ENCODE assay signal across 24 cellular contexts in the genomic region with DNA sequence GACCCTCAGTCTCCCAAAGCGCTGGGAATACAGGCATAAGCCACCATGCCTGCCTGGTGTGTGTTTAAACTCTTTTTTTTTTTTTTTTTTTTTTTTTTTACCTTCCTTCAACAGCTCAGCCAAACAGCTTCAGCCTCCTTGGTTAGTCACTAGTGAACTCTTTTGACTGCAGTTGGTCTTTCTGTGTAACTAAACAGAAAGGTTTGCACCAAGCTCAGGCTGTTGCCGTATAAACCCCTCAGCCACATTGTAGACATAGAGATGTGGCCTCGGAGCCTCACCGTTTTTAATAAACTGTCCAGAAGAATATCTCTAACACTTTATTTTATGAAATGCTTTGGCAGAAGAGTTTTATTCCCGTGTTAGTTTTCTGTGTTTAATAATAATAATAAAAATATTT.
DNase-seq lines count a peak whose midpoint lies in the region; ATAC-seq, FAIRE-seq and TF ChIP-seq lines count a peak whose summit lies in the region.
"Had no signal": no experiment of that assay in that cellular context is flagged by ENCODE, and none has a peak within 500 bp of the region (broad histone marks: within the 10 kb centered on the region; RNA-seq: fewer than 3 reads in every experiment).

No MANE protein-coding gene starts in this region.

- H3K4me1 ChIP-seq in right atrium auricular region (no peaks in the 10 kb centered on the region), endothelial cell of umbilical vein (ENCODE audit: control insufficient read depth, extremely low read depth, insufficient read depth, low read length) (no peaks in the 10 kb centered on the region), mesenchymal stem cell (ENCODE audit: control insufficient read depth, insufficient read depth, low read depth, low read length) (no peaks in the 10 kb centered on the region), aorta (ENCODE audit: control insufficient read depth in 1 of 2, insufficient read depth in 2 of 2, low read length in 2 of 2) (no peaks in the 10 kb centered on the region)
- H3K4me1 ChIP-seq: ascending aorta, stomach had no signal

- H4K20me1 ChIP-seq in endothelial cell of umbilical vein (replicated peaks; ENCODE audit: control insufficient read depth, extremely low read depth, insufficient read depth, low read length) = no peaks in the 10 kb centered on the region

- POLR2A ChIA-PET in endothelial cell of umbilical vein (lab: Charles Lee) = interaction anchor here (0.6 kb wide), 1 partner anchor 23 kb away, joined by 5 read pairs; no protein-coding TSS in a partner anchor

- H3K4me2 ChIP-seq in endothelial cell of umbilical vein (ENCODE audit: insufficient read depth, low read length) (no peak overlapping the region), mesenchymal stem cell (ENCODE audit: low read length, poor library complexity, severe bottlenecking) (no peak overlapping the region)

- no peak overlapping the region for H3K4ac ChIP-seq in mesenchymal stem cell (ENCODE audit: low read depth in 1 of 2, low read length in 2 of 2)

- H3K9ac ChIP-seq in endothelial cell of umbilical vein (replicated peaks; ENCODE audit: extremely low read depth, insufficient read depth, low read length) (no peak overlapping the region), mesenchymal stem cell (ENCODE audit: low read length) (peak overlapping the region; percentile 41)

- no peak overlapping the region for H3K18ac ChIP-seq in mesenchymal stem cell (ENCODE audit: low read depth in 1 of 2, low read length in 2 of 2)

- TF ChIP-seq POLR2A in endothelial cell of umbilical vein (IDR thresholded peaks at IDR 0.05; ENCODE audit: low read depth, low read length) = no peak

- peak; percentile 33 for FAIRE-seq in endothelial cell of umbilical vein (lab: Jason Lieb, UNC)
- FAIRE-seq: G401.6 had no signal

- no peak overlapping the region for H3K14ac ChIP-seq in mesenchymal stem cell (ENCODE audit: low read length in 2 of 2)

- intact Hi-C loops in Right ventricle myocardium superior (cut with DNase I) (loop anchor here (10.0 kb wide), 1 partner anchor 137 kb away; no protein-coding TSS in a partner anchor), endothelial cell of umbilical vein (cut with micrococcal nuclease) (no loop called here), aorta (cut with DNase I) (no loop called here)

- H3K23ac ChIP-seq in mesenchymal stem cell (ENCODE audit: low read length in 2 of 2) = no peak overlapping the region

- CTCF ChIA-PET in endothelial cell of umbilical vein (lab: Charles Lee) = interaction anchor here (0.6 to 2.3 kb wide), 4 partner anchors 12 to 446 kb away, joined by 3 to 9 read pairs (median 6); no protein-coding TSS in a partner anchor

- no CpG with 5 or more reads among the region's 5 CpGs for WGBS in mesenchymal stem cell
- WGBS in aorta, 2 donors = 15 to 20% methylated on average over 5 of the region's 5 CpGs

- no peak overlapping the region for H2BK120ac ChIP-seq in mesenchymal stem cell (ENCODE audit: low read depth, low read length)

- H3K9me3 ChIP-seq in right atrium auricular region (no peaks in the 10 kb centered on the region), endothelial cell of umbilical vein (replicated peaks; ENCODE audit: control insufficient read depth, insufficient read depth, low read length) (no peaks in the 10 kb centered on the region), mesenchymal stem cell (ENCODE audit: control insufficient read depth, low read length) (no peaks in the 10 kb centered on the region), aorta (ENCODE audit: control insufficient read depth, low read length) (no peaks in the 10 kb centered on the region)
- H3K9me3 ChIP-seq: ascending aorta, stomach had no signal

- no peak overlapping the region for H2BK15ac ChIP-seq in mesenchymal stem cell (ENCODE audit: low read depth, poor library complexity, severe bottlenecking)

- no peaks in the 10 kb centered on the region for H3K79me1 ChIP-seq in mesenchymal stem cell (replicated peaks; ENCODE audit: low read length, poor library complexity, severe bottlenecking)

- dilution Hi-C loops in endothelial cell of umbilical vein (cut with MboI; ENCODE audit: extremely low pct_ligation_motif_present, low sequenced_read_pairs) = no loop called here

- H3K27me3 ChIP-seq in right atrium auricular region (no peaks in the 10 kb centered on the region), endothelial cell of umbilical vein (ENCODE audit: control insufficient read depth in 2 of 2, insufficient read depth in 2 of 2, low read length in 2 of 2) (no peaks in the 10 kb centered on the region), mesenchymal stem cell (ENCODE audit: control insufficient read depth in 1 of 2, insufficient read depth in 1 of 2, low read length in 2 of 2) (no peaks in the 10 kb centered on the region), aorta (ENCODE audit: control insufficient read depth in 1 of 2, insufficient read depth in 2 of 2, low read length in 1 of 2) (no peaks in the 10 kb centered on the region)
- H3K27me3 ChIP-seq: ascending aorta, stomach had no signal

- no peak overlapping the region for H4K8ac ChIP-seq in mesenchymal stem cell (ENCODE audit: low read length)

- H2AK5ac ChIP-seq in mesenchymal stem cell (ENCODE audit: low read length, severe bottlenecking) = no peak overlapping the region

- no peaks in the 10 kb centered on the region for H3K79me2 ChIP-seq in endothelial cell of umbilical vein (ENCODE audit: control insufficient read depth, insufficient read depth, low read length)

- H2AFZ ChIP-seq in endothelial cell of umbilical vein (ENCODE audit: low read depth, low read length) (no peak overlapping the region), mesenchymal stem cell (ENCODE audit: low read depth, low read length) (no peak overlapping the region)

- no peak overlapping the region for H2BK5ac ChIP-seq in mesenchymal stem cell (ENCODE audit: low read depth, low read length, poor library complexity, severe bottlenecking)

- TF ChIP-seq CTCF in right atrium auricular region (IDR thresholded peaks at IDR 0.05) (no peak), endothelial cell of umbilical vein (IDR thresholded peaks at IDR 0.05; ENCODE audit: extremely low read depth in 1 of 2, insufficient read depth in 1 of 2, low read depth in 1 of 2, low read length in 2 of 2) (no peak)

- no peak overlapping the region for H4K91ac ChIP-seq in mesenchymal stem cell (ENCODE audit: low read length)

- no TSS peak for BruUV-seq in endothelial cell of umbilical vein (replicated peaks; lab: Mats Ljungman, UMichigan)

- no peaks in the 10 kb centered on the region for H3K9me1 ChIP-seq in endothelial cell of umbilical vein (replicated peaks; ENCODE audit: control insufficient read depth, extremely low read depth, insufficient read depth, low read length)

- no peak for DNase-seq in Right ventricle myocardium superior
- DNase-seq in right atrium auricular region (ENCODE audit: low spot score) = no peak
- peak; percentile 44 for DNase-seq in endothelial cell of umbilical vein (ENCODE audit: low read depth, low spot score)
- no peak for DNase-seq in mesenchymal stem cell
- no peak for DNase-seq in aorta
- no peak for DNase-seq in stimulated activated CD4-positive, alpha-beta T cell treated with anti-CD3 and anti-CD28 coated beads, Interleukin-4, amount 100 ng/mL, for 24 hours
- DNase-seq: 8988T; activated CD4-positive, alpha-beta memory T cell treated with anti-CD3 and anti-CD28 coated beads, Interleukin-2, amount 10 ng/mL, durations not matched to agents 7 days and 5 days; cerebellar nuclear complex; DMS153; GOT3; KBM-7; left colon; midbrain; naive thymus-derived CD8-positive, alpha-beta T cell; NCI-H1436; NCI-H2107; stomach; trophoblast cell had no signal

- H3K36me3 ChIP-seq in right atrium auricular region (no peaks in the 10 kb centered on the region), endothelial cell of umbilical vein (ENCODE audit: control insufficient read depth in 2 of 2, extremely low read depth in 1 of 2, insufficient read depth in 2 of 2, low read length in 2 of 2) (no peaks in the 10 kb centered on the region), mesenchymal stem cell (ENCODE audit: control insufficient read depth in 1 of 2, insufficient read depth in 2 of 2, low read depth in 1 of 2, low read length in 2 of 2) (peaks cover 0 to 4% of the 10 kb centered on the region in 2 experiments), aorta (ENCODE audit: control insufficient read depth in 1 of 2, insufficient read depth in 2 of 2, low read length in 1 of 2) (no peaks in the 10 kb centered on the region)
- H3K36me3 ChIP-seq: ascending aorta had no signal

- ATAC-seq in Right ventricle myocardium superior (ENCODE audit: poor library complexity) (peak; percentile 29), aorta (ENCODE audit: low FRiP score) (peak; percentile 48), GM21576 (IDR thresholded peaks at IDR 0.05; ENCODE audit: unreplicated experiment) (no peak), GM19324 (IDR thresholded peaks at IDR 0.05; ENCODE audit: low FRiP score, unreplicated experiment) (no peak)
- ATAC-seq: esophagus mucosa; left colon; naive thymus-derived CD8-positive, alpha-beta T cell had no signal

- H3K27ac ChIP-seq in right atrium auricular region (no peak overlapping the region), endothelial cell of umbilical vein (ENCODE audit: insufficient read depth, low read depth, low read length) (no peak overlapping the region), mesenchymal stem cell (ENCODE audit: low read length, poor library complexity, severe bottlenecking) (no peak overlapping the region), aorta (ENCODE audit: low read depth in 1 of 2, low read length in 2 of 2) (no peak overlapping the region)
- H3K27ac ChIP-seq: ascending aorta, stomach had no signal

- no peak overlapping the region for H3K4me3 ChIP-seq in right atrium auricular region
- no peak overlapping the region for H3K4me3 ChIP-seq in endothelial cell of umbilical vein (replicated peaks in 1 of 3; ENCODE audit: insufficient read depth in 1 of 3, low read depth in 1 of 3, low read length in 3 of 3)
- no peak overlapping the region for H3K4me3 ChIP-seq in mesenchymal stem cell (ENCODE audit: insufficient read depth in 1 of 2, low read depth in 1 of 2, low read length in 2 of 2)
- H3K4me3 ChIP-seq in aorta (ENCODE audit: low read length in 2 of 2) = no peak overlapping the region
- H3K4me3 ChIP-seq: ascending aorta, stomach had no signal

- H2BK12ac ChIP-seq in mesenchymal stem cell (ENCODE audit: low read length in 2 of 2) = no peak overlapping the region

TF ChIP-seq in endothelial cell of umbilical vein, 7 proteins besides CTCF, POLR2A, EP300 and RAD21 (continues in another document):
- no peak for TF ChIP-seq JUN (IDR thresholded peaks at IDR 0.05; ENCODE audit: borderline replicate concordance, insufficient read depth, insufficient read length, low read depth)
- no peak for TF ChIP-seq GATA2 (IDR thresholded peaks at IDR 0.05; ENCODE audit: insufficient read depth, insufficient read length, low read depth, low read length)
- no peak for TF ChIP-seq EZH2 (IDR thresholded peaks at IDR 0.05; ENCODE audit: borderline replicate concordance, low read depth, low read length, severe bottlenecking)
- TF ChIP-seq MYC (IDR thresholded peaks at IDR 0.05; ENCODE audit: low read depth, low read length) = no peak
- no peak for TF ChIP-seq FOS (IDR thresholded peaks at IDR 0.05; ENCODE audit: borderline replicate concordance, insufficient read depth, low read length)

Comparison
In these comparisons a context has a peak if more than half of its experiments do, and no peak if none do; other contexts are left out.
1. ATAC-seq: peak in Right ventricle myocardium superior (single experiment) and aorta (single experiment); none in GM21576 (single experiment) and GM19324 (single experiment).